20 cellular contexts compared by ENCODE assay signal in genomic region chr15:90819850-90820249, GRCh38. TPM values are rescaled to one million over a fixed set of nuclear protein-coding genes. Genes with fewer than 3 reads are reported as not detected.
DNase-seq lines count a peak whose midpoint lies in the region; ATAC-seq, FAIRE-seq and TF ChIP-seq lines count a peak whose summit lies in the region.
"Had no signal": no experiment of that assay in that cellular context is flagged by ENCODE, and none has a peak within 500 bp of the region (broad histone marks: within the 10 kb centered on the region; RNA-seq: fewer than 3 reads in every experiment).

No MANE protein-coding gene starts in this region.

- no peak for FAIRE-seq in GM12878 (lab: Jason Lieb, UNC)

- peak overlapping the region; percentile 47 for H3K27ac Mint-ChIP-seq in activated T-cell treated with anti-CD3 and anti-CD28 coated beads, Interleukin-2, amount 50 U/mL, for 24 hours
- H3K27ac Mint-ChIP-seq in HFFc6, result no peak overlapping the region
- H3K27ac Mint-ChIP-seq: WTC11 had no signal

- no peaks in the 10 kb centered on the region for H3K9me3 Mint-ChIP-seq in activated T-cell treated with anti-CD3 and anti-CD28 coated beads, Interleukin-2, amount 50 U/mL, for 24 hours
- no peaks in the 10 kb centered on the region for H3K9me3 Mint-ChIP-seq in HFFc6
- H3K9me3 Mint-ChIP-seq: CD4-positive, alpha-beta memory T cell; WTC11 had no signal

- SMC1A ChIA-PET in GM12878 (lab: Charles Lee; ENCODE audit: uncharacterized antibody, unreplicated experiment), result no interaction called here

- 88% methylated on average over 12 of the region's 12 CpGs for WGBS in GM12878 (ENCODE audit: insufficient coverage, insufficient replicate concordance, low lambda C conversion rate, missing lambda C conversion rate)
- WGBS in esophagus muscularis mucosa, result 85% methylated on average over 12 of the region's 12 CpGs

- CTCF ChIA-PET in GM12878 (lab: Yijun Ruan, JAX), result interaction anchor here (2.7 kb wide), 1 partner anchor 66 kb away, joined by 15 read pairs; no protein-coding TSS in a partner anchor

- H4K20me1 ChIP-seq in GM12878 (ENCODE audit: control insufficient read depth, insufficient read depth) (no peaks in the 10 kb centered on the region), osteoblast (ENCODE audit: insufficient read depth, low read length) (no peaks in the 10 kb centered on the region)

- POLR2A ChIA-PET in GM12878 (lab: Charles Lee), result no interaction called here

- no peaks in the 10 kb centered on the region for H3K9me3 ChIP-seq in GM12878 (replicated peaks; ENCODE audit: control insufficient read depth, insufficient read depth, low read length)
- no peaks in the 10 kb centered on the region for H3K9me3 ChIP-seq in osteoblast (ENCODE audit: low read depth, low read length)
- no peaks in the 10 kb centered on the region for H3K9me3 ChIP-seq in esophagus muscularis mucosa
- H3K9me3 ChIP-seq: adrenal gland, gastrocnemius medialis, uterus had no signal

- H3K27ac ChIP-seq in HL-60 (replicated peaks) (peak overlapping the region; percentile 79; the same call in 1 of the 2 replicates), GM12878 (ENCODE audit: control insufficient read depth, insufficient read depth) (no peak overlapping the region), osteoblast (ENCODE audit: low read depth, low read length) (no peak overlapping the region), esophagus muscularis mucosa (replicated peaks in 1 of 4) (no peak overlapping the region)
- H3K27ac ChIP-seq: adrenal gland, gastrocnemius medialis, GM23248, uterus had no signal

- TF ChIP-seq CTCF in HL-60 (IDR thresholded peaks at IDR 0.05; ENCODE audit: insufficient read depth, low read length) (no peak), GM12878 (IDR thresholded peaks at IDR 0.05 in 2 of 3, conservative IDR thresholded peaks at IDR 0.05 in 1 of 3; ENCODE audit: control insufficient read depth in 2 of 3, extremely low read depth in 1 of 3, insufficient read depth in 1 of 3, low read depth in 3 of 3, low read length in 3 of 3) (no peak), osteoblast (IDR thresholded peaks at IDR 0.05; ENCODE audit: extremely low read depth, low read depth, low read length) (no peak), HFFc6 (IDR thresholded peaks at IDR 0.05) (no peak), esophagus muscularis mucosa (IDR thresholded peaks at IDR 0.05) (no peak)

- peaks cover 17% of the 10 kb centered on the region for H3K36me3 Mint-ChIP-seq in activated T-cell treated with anti-CD3 and anti-CD28 coated beads, Interleukin-2, amount 50 U/mL, for 24 hours (ENCODE audit: low read depth)
- H3K36me3 Mint-ChIP-seq in HFFc6 (ENCODE audit: low read depth), result no peaks in the 10 kb centered on the region
- H3K36me3 Mint-ChIP-seq: CD4-positive, alpha-beta memory T cell had no signal

- H3K27me3 ChIP-seq in HL-60 (ENCODE audit: insufficient read depth, poor library complexity, severe bottlenecking) (no peaks in the 10 kb centered on the region), GM12878 (replicated peaks in 1 of 2; ENCODE audit: control insufficient read depth in 2 of 2, insufficient read depth in 2 of 2, low read length in 1 of 2) (no peaks in the 10 kb centered on the region), osteoblast (ENCODE audit: insufficient read depth, low read length) (no peaks in the 10 kb centered on the region), esophagus muscularis mucosa (no peaks in the 10 kb centered on the region)
- H3K27me3 ChIP-seq: adrenal gland, gastrocnemius medialis, uterus had no signal

- DNase-seq in activated T-cell treated with anti-CD3 and anti-CD28 coated beads, Interleukin-2, amount 50 U/mL, for 24 hours, result no peak
- DNase-seq in activated T-cell treated with anti-CD3 and anti-CD28 coated beads for 4 hours (no peak), HL-60 (ENCODE audit: low read depth in 1 of 2, low spot score in 1 of 2) (no peak), GM12878 (ENCODE audit: low read depth, low spot score) (no peak), osteoblast (ENCODE audit: insufficient read length, low spot score, missing footprints) (peak; percentile 80), HFFc6 (no peak), NCI-H1105 treated with DMSO at 0.1 percent for 48 hours (lab: John Stamatoyannopoulos, UW) (no peak), esophagus muscularis mucosa (ENCODE audit: extremely low spot score) (no peak)
- DNase-seq: CD4-positive, alpha-beta memory T cell; DMS79 treated with DMSO at 0.1 percent for 48 hours; gastrocnemius medialis; GM23248; left cardiac atrium; NCI-H2081; NCI-H524 treated with DMSO at 0.1 percent for 48 hours; nucleus accumbens; SHP77 treated with DMSO at 0.1 percent for 48 hours; uterus had no signal

- H2AFZ ChIP-seq in GM12878 (ENCODE audit: control insufficient read depth, low read depth, low read length) (no peak overlapping the region), osteoblast (ENCODE audit: low read length) (no peak overlapping the region)
- H2AFZ ChIP-seq: GM23248 had no signal

- in situ Hi-C loops in GM12878 (cut with MboI), result no loop called here

- TF ChIP-seq EP300 in GM12878 (IDR thresholded peaks at IDR 0.05; ENCODE audit: borderline replicate concordance in 1 of 2, control insufficient read depth in 1 of 2, low read depth in 2 of 2, low read length in 2 of 2) (no peak), esophagus muscularis mucosa (IDR thresholded peaks at IDR 0.05) (no peak)

- H3K4me3 ChIP-seq in HL-60 (replicated peaks; ENCODE audit: insufficient read depth, low read length) (no peak overlapping the region), GM12878 (no peak overlapping the region), osteoblast (ENCODE audit: insufficient read depth, low read length) (no peak overlapping the region), esophagus muscularis mucosa (no peak overlapping the region)
- H3K4me3 ChIP-seq: adrenal gland, gastrocnemius medialis, GM23248, uterus had no signal

- ATAC-seq in GM12878, result no peak
- ATAC-seq: WTC11 had no signal

- H3K36me3 ChIP-seq in GM12878 (ENCODE audit: control insufficient read depth in 2 of 2, insufficient read depth in 2 of 2, low read length in 1 of 2) (peaks cover 2 to 3% of the 10 kb centered on the region in 2 experiments; a peak in 2 of 4 replicates), osteoblast (ENCODE audit: insufficient read depth, low read length) (no peaks in the 10 kb centered on the region), esophagus muscularis mucosa (no peaks in the 10 kb centered on the region)
- H3K36me3 ChIP-seq: adrenal gland, gastrocnemius medialis, uterus had no signal

- RAD21 ChIA-PET in GM12878 (lab: Charles Lee; ENCODE audit: unreplicated experiment), result interaction anchor here (2.5 to 2.8 kb wide), 2 partner anchors 25 to 35 kb away, joined by 7 to 10 read pairs; no protein-coding TSS in a partner anchor

- TF ChIP-seq POLR2A in GM12878 (IDR thresholded peaks at IDR 0.05; ENCODE audit: low read depth, low read length) (no peak), esophagus muscularis mucosa (IDR thresholded peaks at IDR 0.05; ENCODE audit: low read depth) (no peak)

- BruUV-seq in GM12878 (replicated peaks; lab: Mats Ljungman, UMichigan), result no TSS peak

- H3K4me3 Mint-ChIP-seq in activated T-cell treated with anti-CD3 and anti-CD28 coated beads, Interleukin-2, amount 50 U/mL, for 24 hours, result no peak overlapping the region
- H3K4me3 Mint-ChIP-seq in HFFc6, result no peak overlapping the region
- H3K4me3 Mint-ChIP-seq: CD4-positive, alpha-beta memory T cell; WTC11 had no signal

- H3K4me1 Mint-ChIP-seq in activated T-cell treated with anti-CD3 and anti-CD28 coated beads, Interleukin-2, amount 50 U/mL, for 24 hours (ENCODE audit: low read depth), result peaks cover 49% of the 10 kb centered on the region
- H3K4me1 Mint-ChIP-seq in HFFc6 (ENCODE audit: low read depth), result no peaks in the 10 kb centered on the region

- H3K4me2 ChIP-seq in GM12878 (ENCODE audit: control insufficient read depth, insufficient read depth), result no peak overlapping the region
- H3K4me2 ChIP-seq in osteoblast (ENCODE audit: insufficient read depth, low read length), result no peak overlapping the region

- H3K9ac ChIP-seq in GM12878 (ENCODE audit: control insufficient read depth, insufficient read depth, low read length), result no peak overlapping the region
- H3K9ac ChIP-seq: GM23248 had no signal

- H3K27me3 Mint-ChIP-seq in activated T-cell treated with anti-CD3 and anti-CD28 coated beads, Interleukin-2, amount 50 U/mL, for 24 hours, result no peaks in the 10 kb centered on the region
- peaks cover 19% of the 10 kb centered on the region; the same call in 1 of the 2 replicates for H3K27me3 Mint-ChIP-seq in HFFc6 (ENCODE audit: insufficient read depth)
- H3K27me3 Mint-ChIP-seq: CD4-positive, alpha-beta memory T cell had no signal

- H3K4me1 ChIP-seq in GM12878 (ENCODE audit: control insufficient read depth, insufficient read depth, low read length) (peaks cover 13% of the 10 kb centered on the region), osteoblast (ENCODE audit: insufficient read depth, low read length) (no peaks in the 10 kb centered on the region), esophagus muscularis mucosa (peaks cover 0 to 10% (median 10%) of the 10 kb centered on the region in 4 donors)
- H3K4me1 ChIP-seq: adrenal gland, gastrocnemius medialis, uterus had no signal

- H3K79me2 ChIP-seq in GM12878 (ENCODE audit: control insufficient read depth, insufficient read depth, low read length) (no peaks in the 10 kb centered on the region), osteoblast (ENCODE audit: insufficient read depth, low read length) (no peaks in the 10 kb centered on the region)

- intact Hi-C loops in GM12878 (cut with micrococcal nuclease; ENCODE audit: unreplicated experiment), result loop anchor here (5.0 kb wide), 1 partner anchor 67 kb away; no protein-coding TSS in a partner anchor
- intact Hi-C loops in esophagus muscularis mucosa (cut with DNase I), result no loop called here

- TF ChIP-seq RAD21 in GM12878 (IDR thresholded peaks at IDR 0.05; ENCODE audit: insufficient read depth, low read depth, low read length), result no peak

RNA-seq across cellular contexts. Expression of gene FURIN, which starts 48.5 kb away (rescaled TPM):
- 47.7 and 63.7 TPM in 2 replicates for total RNA-seq in GM12878 (2013; cell fraction: nucleolus; rRNA removed)
- 20.8 and 24.5 TPM in 2 replicates for total RNA-seq in GM12878 (2014; rRNA removed)
- 9.9 and 11.2 TPM in 2 replicates for total RNA-seq in GM12878 (2014; rRNA removed; fragmentation: Illumina TruSeq; extraction: Trizol)
- 36.9 and 39.9 TPM in 2 replicates for total RNA-seq in GM12878 (2021)
- 10.8 TPM for polyA plus RNA-seq in GM12878 (2011; ENCODE audit: low read depth)
- polyA plus RNA-seq in GM12878 (2011; rRNA removed), result 1.9 and 5.6 TPM in 2 replicates
- 8.3 and 8.8 TPM in 2 replicates for polyA plus RNA-seq in GM12878 (2011; cell fraction: cytosol; rRNA removed)
- 11.4 and 16.8 TPM in 2 replicates for polyA plus RNA-seq in GM12878 (2011; cell fraction: nucleus; rRNA removed)
- 21.1 and 27.0 TPM in 2 replicates for polyA plus RNA-seq in GM12878 (2012)
- polyA plus RNA-seq in GM12878 (2014; fragmentation: Illumina TruSeq; extraction: Trizol), result 3.3 and 10.1 TPM in 2 replicates
- polyA plus RNA-seq in GM12878 (2014; fragmentation: Nextera tagmentation; extraction: Ambion mirVana), result 1 to 10 TPM in 1 of 2 experiments, under 1 TPM in 1; 0.47 to 1.3 TPM
- polyA plus RNA-seq in GM12878 (2014; rRNA removed), result 23.2 and 26.3 TPM in 2 replicates
- 1 to 10 TPM; 5.6 to 5.9 TPM for polyA plus RNA-seq in GM12878 (2016; fragmentation: Nextera tagmentation; extraction: Ambion mirVana)
- 7.2 and 13.4 TPM in 2 replicates for polyA minus RNA-seq in GM12878 (2011; rRNA and poly(A)+ RNA removed)
- polyA minus RNA-seq in GM12878 (2011; cell fraction: cytosol; rRNA and poly(A)+ RNA removed), result 5.5 and 10.8 TPM in 2 replicates
- 5.2 and 5.9 TPM in 2 replicates for polyA minus RNA-seq in GM12878 (2011; cell fraction: nucleus; rRNA and poly(A)+ RNA removed)
- total RNA-seq in osteoblast, result 39.1 and 42.7 TPM in 2 replicates
- 10 to 100 TPM; 68.9 to 79.4 (median 74.6) TPM for total RNA-seq in HFFc6 (2021; fragmentation: NEBNext Ultra II Directional; extraction: Animal tissue kit (Norgen Biotek cat#: 25700))
- 10 to 100 TPM; 39.0 to 84.0 (median 80.3) TPM for total RNA-seq in esophagus muscularis mucosa
